13 cellular contexts compared by ENCODE assay signal in the genomic region with DNA sequence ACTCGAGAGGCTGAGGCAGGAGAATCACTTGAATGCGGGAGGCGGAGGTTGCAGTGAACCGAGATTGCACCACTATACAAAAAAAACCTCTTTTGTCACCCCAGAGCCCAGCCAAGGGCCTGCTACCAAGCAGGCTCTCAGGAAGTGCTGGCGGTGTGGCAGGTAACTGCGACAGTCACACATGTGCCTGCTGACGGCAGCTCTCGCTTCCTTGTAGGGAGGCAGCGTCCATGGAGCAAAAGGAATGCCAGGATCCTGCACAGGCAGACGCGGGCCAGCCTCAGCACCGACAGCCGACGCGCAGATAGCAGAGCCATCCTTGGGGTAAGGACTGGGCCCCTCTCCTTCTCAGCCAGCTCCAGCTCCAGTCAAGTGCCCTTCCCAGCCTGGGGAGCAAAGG. TPM values are rescaled to one million over a fixed set of nuclear protein-coding genes. Genes with fewer than 3 reads are reported as not detected.
DNase-seq lines count a peak whose midpoint lies in the region; ATAC-seq lines count a peak whose summit lies in the region.
"Had no signal": no experiment of that assay in that cellular context is flagged by ENCODE, and none has a peak within 500 bp of the region (broad histone marks: within the 10 kb centered on the region; RNA-seq: fewer than 3 reads in every experiment).

No MANE protein-coding gene starts in this region.

- H3K27me3 ChIP-seq in iPS-20b (ENCODE audit: insufficient read depth, low read length) = no peaks in the 10 kb centered on the region

- H3K4me1 Mint-ChIP-seq in T-helper 1 cell treated with Interleukin-12 subunit alpha and Interleukin-12 subunit beta and Interleukin-4 antibody, amounts not matched to agents 30 μg/mL and 1 μg/mL, for 36 hours (ENCODE audit: low read depth) = peaks cover 45% of the 10 kb centered on the region
- peaks cover 61 to 71% (median 67%) of the 10 kb centered on the region in 3 donors for H3K4me1 Mint-ChIP-seq in T-cell
- peaks cover 53% of the 10 kb centered on the region for H3K4me1 Mint-ChIP-seq in stimulated activated memory B cell treated with anti-CD40 and anti-IgM and Interleukin-4, amounts not matched to agents 10 μg/mL and 1 μg/mL and 100 μg/mL, for 72 hours

- no peak for DNase-seq in T-helper 1 cell
- no peak for DNase-seq in T-cell
- DNase-seq in NCI-H146 (lab: John Stamatoyannopoulos, UW) = no peak
- DNase-seq: 8988T; central memory CD4-positive, alpha-beta T cell; NCI-H446 treated with DMSO at 0.1 percent for 48 hours; stimulated activated naive CD4-positive, alpha-beta T cell had no signal

- no peaks in the 10 kb centered on the region for H3K27me3 Mint-ChIP-seq in T-helper 1 cell treated with Interleukin-12 subunit alpha and Interleukin-12 subunit beta and Interleukin-4 antibody, amounts not matched to agents 30 μg/mL and 1 μg/mL, for 36 hours (ENCODE audit: low read depth)
- H3K27me3 Mint-ChIP-seq in T-cell = no peaks in the 10 kb centered on the region
- H3K27me3 Mint-ChIP-seq in stimulated activated memory B cell treated with anti-CD40 and anti-IgM and Interleukin-4, amounts not matched to agents 10 μg/mL and 1 μg/mL and 100 μg/mL, for 72 hours = no peaks in the 10 kb centered on the region

- no peaks in the 10 kb centered on the region for H3K9me3 Mint-ChIP-seq in T-helper 1 cell treated with Interleukin-12 subunit alpha and Interleukin-12 subunit beta and Interleukin-4 antibody, amounts not matched to agents 30 μg/mL and 1 μg/mL, for 36 hours
- no peaks in the 10 kb centered on the region for H3K9me3 Mint-ChIP-seq in T-cell
- no peaks in the 10 kb centered on the region for H3K9me3 Mint-ChIP-seq in stimulated activated memory B cell treated with anti-CD40 and anti-IgM and Interleukin-4, amounts not matched to agents 10 μg/mL and 1 μg/mL and 100 μg/mL, for 72 hours

- H3K27ac Mint-ChIP-seq in T-helper 1 cell treated with Interleukin-12 subunit alpha and Interleukin-12 subunit beta and Interleukin-4 antibody, amounts not matched to agents 30 μg/mL and 1 μg/mL, for 36 hours = no peak overlapping the region
- H3K27ac Mint-ChIP-seq in T-cell = peak overlapping the region; percentile 82 to 83
- H3K27ac Mint-ChIP-seq in stimulated activated memory B cell treated with anti-CD40 and anti-IgM and Interleukin-4, amounts not matched to agents 10 μg/mL and 1 μg/mL and 100 μg/mL, for 72 hours = peak overlapping the region; percentile 8

- POLR2A ChIA-PET in T-cell (lab: Charles Lee) = no interaction called here

- no peak overlapping the region for H3K4me3 ChIP-seq in iPS-20b (ENCODE audit: low read length)

- H3K9me3 ChIP-seq in iPS-20b (ENCODE audit: insufficient read depth, low read depth, low read length) = no peaks in the 10 kb centered on the region

- H3K4me3 Mint-ChIP-seq in T-helper 1 cell treated with Interleukin-12 subunit alpha and Interleukin-12 subunit beta and Interleukin-4 antibody, amounts not matched to agents 30 μg/mL and 1 μg/mL, for 36 hours = peak overlapping the region; percentile 44
- peak overlapping the region in 2 of 3 donors; percentile 54 to 98 for H3K4me3 Mint-ChIP-seq in T-cell
- no peak overlapping the region for H3K4me3 Mint-ChIP-seq in stimulated activated memory B cell treated with anti-CD40 and anti-IgM and Interleukin-4, amounts not matched to agents 10 μg/mL and 1 μg/mL and 100 μg/mL, for 72 hours

- peak overlapping the region; percentile 64 for H3K27ac ChIP-seq in iPS-20b (ENCODE audit: low read length)

- CTCF ChIA-PET in T-cell (lab: Charles Lee) = no interaction called here

- H3K36me3 Mint-ChIP-seq in T-helper 1 cell treated with Interleukin-12 subunit alpha and Interleukin-12 subunit beta and Interleukin-4 antibody, amounts not matched to agents 30 μg/mL and 1 μg/mL, for 36 hours (ENCODE audit: low read depth) = peaks cover 40% of the 10 kb centered on the region
- H3K36me3 Mint-ChIP-seq in T-cell = peaks cover 20% of the 10 kb centered on the region
- peaks cover 14% of the 10 kb centered on the region for H3K36me3 Mint-ChIP-seq in stimulated activated memory B cell treated with anti-CD40 and anti-IgM and Interleukin-4, amounts not matched to agents 10 μg/mL and 1 μg/mL and 100 μg/mL, for 72 hours

- peaks cover 26% of the 10 kb centered on the region; the same call in 1 of the 2 replicates for H3K4me1 ChIP-seq in iPS-20b (ENCODE audit: insufficient read depth, low read length)

- H3K9ac ChIP-seq in iPS-20b (ENCODE audit: low read depth, low read length) = no peak overlapping the region

- ATAC-seq in T-cell (replicated peaks in 1 of 4) = no peak
- ATAC-seq in stimulated activated memory B cell treated with anti-CD40 and anti-IgM and Interleukin-4, amounts not matched to agents 10 μg/mL and 1 μg/mL and 100 μg/mL, for 72 hours = no peak
- ATAC-seq in esophagus mucosa = no peak
- no peak for ATAC-seq in GM21367 (IDR thresholded peaks at IDR 0.05; ENCODE audit: unreplicated experiment)
- ATAC-seq: Panc1 had no signal

- peaks cover 61% of the 10 kb centered on the region for H3K36me3 ChIP-seq in iPS-20b (ENCODE audit: insufficient read depth, low read depth, low read length)

RNA-seq across cellular contexts. Expression of a gene that starts 3.9 kb away (rescaled TPM):
- total RNA-seq in T-cell (10 to 100 TPM; 30.7 to 34.3 (median 33.9) TPM), esophagus mucosa (75.8 TPM)

RNA-seq across cellular contexts. Expression of a gene that starts 4.0 kb away (rescaled TPM):
- total RNA-seq in T-cell (10 to 100 TPM in 4 of 5 donors, 1 to 10 TPM in 1; 9.7 to 15.6 (median 11.7) TPM), esophagus mucosa (3.7 TPM)

RNA-seq across cellular contexts. Expression of a gene that starts 35.0 kb away (rescaled TPM):
- total RNA-seq in T-cell (1 to 10 TPM in 3 of 5 donors, under 1 TPM in 2; 0.53 to 5.5 (median 3.3) TPM), esophagus mucosa (12.4 TPM)

RNA-seq across cellular contexts. Expression of a gene that starts 56.2 kb away (rescaled TPM):
- 10 to 100 TPM; 43.7 to 89.4 (median 82.6) TPM for total RNA-seq in T-cell
- 42.6 TPM for total RNA-seq in esophagus mucosa
